Comparison of ENCODE assay signal across 1 cellular context in genomic region chr11:62245271-62245753, GRCh38.
TF ChIP-seq lines count a peak whose summit lies in the region.

No MANE protein-coding gene starts in this region.

TF ChIP-seq in SK-N-SH treated with all-trans-retinoic acid at 6 μM for 48 hours, 23 proteins besides CTCF, POLR2A, EP300 and RAD21 (continued from another document):
- no peak for TF ChIP-seq BACH2 (CRISPR knock-in tag; IDR thresholded peaks at IDR 0.05; ENCODE audit: borderline replicate concordance)
- no peak for TF ChIP-seq POU6F1 (CRISPR knock-in tag; IDR thresholded peaks at IDR 0.05; ENCODE audit: borderline replicate concordance, low read depth)
- TF ChIP-seq PPARA (CRISPR knock-in tag; IDR thresholded peaks at IDR 0.05; ENCODE audit: borderline replicate concordance) = no peak
- no peak for TF ChIP-seq PATZ1 (CRISPR knock-in tag; IDR thresholded peaks at IDR 0.05; ENCODE audit: borderline replicate concordance)
- TF ChIP-seq CSDC2 (CRISPR knock-in tag; IDR thresholded peaks at IDR 0.05) = no peak
- TF ChIP-seq RARB (CRISPR knock-in tag; IDR thresholded peaks at IDR 0.05) = no peak
